In the genomic region with DNA sequence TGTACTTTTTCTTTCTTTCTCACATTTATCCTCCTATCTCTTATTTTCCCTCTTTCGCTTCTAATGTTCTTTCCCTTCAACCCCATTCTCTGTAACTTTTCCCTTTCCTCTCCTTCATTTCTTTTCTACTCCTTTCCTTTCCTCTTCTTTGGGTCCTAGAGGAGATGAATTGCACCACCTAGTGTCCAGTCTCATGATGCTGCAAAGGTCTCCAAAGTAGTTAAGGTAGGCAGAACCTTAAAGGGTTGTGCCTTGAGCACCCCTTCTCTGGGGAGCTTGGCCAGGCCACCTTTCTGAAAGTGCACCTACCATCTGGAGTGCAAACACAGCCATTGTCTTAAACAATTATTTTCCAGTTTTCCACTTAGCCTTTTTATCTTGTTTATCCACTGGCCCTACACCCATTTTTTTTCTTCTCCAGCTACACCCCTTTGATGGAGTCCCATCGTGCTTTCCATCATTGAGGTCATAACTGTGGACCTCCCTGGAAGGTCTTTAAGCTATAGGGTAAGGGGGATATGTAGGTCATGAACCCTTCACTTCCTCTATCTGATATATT, we compare ENCODE assay signal across 7 cellular contexts.
A peak's percentile ranks its signal among the peaks of the same experiment; 100 is the strongest.
DNase-seq lines count a peak whose midpoint lies in the region; ATAC-seq, FAIRE-seq and TF ChIP-seq lines count a peak whose summit lies in the region.

No MANE protein-coding gene starts in this region.

- H3K4me3 ChIP-seq in Jurkat, Clone E6-1 (ENCODE audit: low read length), result no peak overlapping the region
- H3K4me3 ChIP-seq in SK-N-SH (ENCODE audit: low read depth in 2 of 2, low read length in 1 of 2) (no peak overlapping the region; a peak in 1 of 4 replicates), psoas muscle (peak overlapping the region; percentile 37)

- H2AFZ ChIP-seq in SK-N-SH (ENCODE audit: low read depth), result no peak overlapping the region

- no peaks in the 10 kb centered on the region for H3K79me2 ChIP-seq in SK-N-SH (ENCODE audit: insufficient read depth)

- H3K4me1 ChIP-seq in SK-N-SH (ENCODE audit: control insufficient read depth in 1 of 2, insufficient read depth in 2 of 2, low read depth in 1 of 2, low read length in 1 of 2) (no peaks in the 10 kb centered on the region), psoas muscle (peaks cover 61% of the 10 kb centered on the region)

- no peak overlapping the region for H3K27ac ChIP-seq in SK-N-SH (ENCODE audit: low read depth in 2 of 2, low read length in 1 of 2)
- no peak overlapping the region for H3K27ac ChIP-seq in psoas muscle

- TF ChIP-seq RAD21 in SK-N-SH (IDR thresholded peaks at IDR 0.05; ENCODE audit: low read length), result peak; percentile 61

- intact Hi-C loops in psoas muscle (cut with DNase I), result loop anchor here (2.0 to 10.0 kb wide), 5 partner anchors 42 to 252 kb away; partner anchors contain the start of gene GREB1L (in 2 of the 2)

- 1% methylated on average over 2 of the region's 2 CpGs for WGBS in SK-N-SH (ENCODE audit: low lambda C conversion rate)
- WGBS in psoas muscle, 3 donors, result 66 to 76% (median 73%) methylated on average over 2 of the region's 2 CpGs

- POLR2A ChIA-PET in SK-N-SH (lab: Yijun Ruan, JAX), result no interaction called here

- H3K9ac ChIP-seq in SK-N-SH, result no peak overlapping the region

- H3K27me3 ChIP-seq in SK-N-SH (ENCODE audit: insufficient read depth) (peaks cover 33% of the 10 kb centered on the region; the same call in 1 of the 2 replicates), psoas muscle (ENCODE audit: insufficient read depth in 3 of 3, low read length in 2 of 3) (no peaks in the 10 kb centered on the region)

- H3K36me3 ChIP-seq in SK-N-SH (replicated peaks in 1 of 2; ENCODE audit: control insufficient read depth in 1 of 2, insufficient read depth in 2 of 2, low read length in 1 of 2), result no peaks in the 10 kb centered on the region
- H3K36me3 ChIP-seq in psoas muscle (ENCODE audit: insufficient read depth in 1 of 2, low read depth in 1 of 2), result peaks cover 0 to 37% of the 10 kb centered on the region in 2 donors

- TF ChIP-seq CTCF in SK-N-SH (IDR thresholded peaks at IDR 0.05), result peak; percentile 81
- TF ChIP-seq CTCF in psoas muscle (IDR thresholded peaks at IDR 0.05), result peak; percentile 62

- H3K4me2 ChIP-seq in SK-N-SH, result no peak overlapping the region

- DNase-seq in GM04504 (ENCODE audit: low read depth), result peak; percentile 38
- DNase-seq in Jurkat, Clone E6-1 (ENCODE audit: low read depth, low spot score), result peak; percentile 35
- peak; percentile 33 for DNase-seq in SK-N-SH
- peak; percentile 14 to 47 for DNase-seq in frontal cortex (ENCODE audit: low spot score in 2 of 2)
- no peak for DNase-seq in psoas muscle
- no peak for DNase-seq in activated naive CD4-positive, alpha-beta T cell treated with Interleukin-2 at 50 U/mL for 16 hours

- no peaks in the 10 kb centered on the region for H3K9me3 ChIP-seq in SK-N-SH
- H3K9me3 ChIP-seq in psoas muscle, result no peaks in the 10 kb centered on the region

- no peak for TF ChIP-seq EP300 in SK-N-SH (IDR thresholded peaks at IDR 0.05; ENCODE audit: borderline replicate concordance in 1 of 2, low read depth in 1 of 2, low read length in 1 of 2)

- peak; percentile 27 to 80 (median 70) for ATAC-seq in psoas muscle
- ATAC-seq in GM19324 (IDR thresholded peaks at IDR 0.05; ENCODE audit: low FRiP score, unreplicated experiment), result no peak

- no peak for FAIRE-seq in frontal cortex (lab: Jason Lieb, UNC)

- H3F3A ChIP-seq in SK-N-SH (replicated peaks; ENCODE audit: insufficient read depth), result no peaks in the 10 kb centered on the region

- H4K20me1 ChIP-seq in SK-N-SH (ENCODE audit: insufficient read depth), result no peaks in the 10 kb centered on the region

- H3K9me2 ChIP-seq in SK-N-SH, result no peaks in the 10 kb centered on the region

- CTCF ChIA-PET in SK-N-SH (lab: Yijun Ruan, JAX), result interaction anchor here (0.6 to 3.9 kb wide), 6 partner anchors 9 to 331 kb away, joined by 3 to 27 read pairs (median 6); no protein-coding TSS in a partner anchor

TF ChIP-seq in SK-N-SH, 30 proteins besides CTCF, POLR2A, EP300 and RAD21:
- TF ChIP-seq RFX5 (IDR thresholded peaks at IDR 0.05; ENCODE audit: low read length), result no peak
- peak; percentile 65 for TF ChIP-seq SMC3 (IDR thresholded peaks at IDR 0.05; ENCODE audit: low read depth, low read length)
TF ChIP-seq in SK-N-SH: peak in this region for 1.

Comparison
In these comparisons a context has a peak if more than half of its experiments do, and no peak if none do; other contexts are left out.
1. DNase-seq: peak in GM04504 (single experiment), Jurkat, Clone E6-1 (single experiment), SK-N-SH (single experiment) and frontal cortex (2 of 2); none in psoas muscle (0 of 2) and activated naive CD4-positive, alpha-beta T cell treated with Interleukin-2 at 50 U/mL for 16 hours (single experiment).